ENCODE assay signal across 36 cellular contexts in the genomic region with DNA sequence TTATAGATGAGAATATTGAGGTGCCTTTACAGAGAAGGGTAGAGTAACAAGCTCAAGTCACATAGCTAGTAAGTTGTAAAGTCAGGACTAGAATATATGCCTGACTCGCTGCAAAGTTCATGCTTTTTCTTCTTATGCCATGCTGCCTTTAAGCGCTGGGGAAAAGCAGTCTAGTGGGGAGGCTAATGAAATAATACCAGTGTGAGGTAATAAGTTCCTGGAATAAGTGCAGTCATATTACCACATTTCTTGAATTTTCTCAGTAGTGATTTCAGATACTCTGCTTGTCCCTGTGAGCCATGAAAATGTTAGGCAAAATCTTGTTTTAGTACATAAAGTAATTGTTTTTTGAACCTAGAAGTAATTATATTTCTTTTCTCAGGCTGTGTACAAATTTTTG.
A peak's percentile ranks its signal among the peaks of the same experiment; 100 is the strongest.
DNase-seq lines count a peak whose midpoint lies in the region; ATAC-seq, FAIRE-seq and TF ChIP-seq lines count a peak whose summit lies in the region.
"Had no signal": no experiment of that assay in that cellular context is flagged by ENCODE, and none has a peak within 500 bp of the region (broad histone marks: within the 10 kb centered on the region; RNA-seq: fewer than 3 reads in every experiment).

No MANE protein-coding gene starts in this region.

- H3K9me3 ChIP-seq in SK-N-SH = no peaks in the 10 kb centered on the region
- no peaks in the 10 kb centered on the region for H3K9me3 ChIP-seq in A549
- H3K9me3 ChIP-seq in sigmoid colon = no peaks in the 10 kb centered on the region
- H3K9me3 ChIP-seq: BE2C, BLaER1, Caco-2 had no signal

- no peak for TF ChIP-seq POLR2A in A549 (IDR thresholded peaks at IDR 0.05; ENCODE audit: low read length)
- TF ChIP-seq POLR2A in sigmoid colon (IDR thresholded peaks at IDR 0.05) = no peak

- CTCF ChIA-PET in SK-N-SH (lab: Yijun Ruan, JAX) (interaction anchor here (1.3 kb wide), 1 partner anchor 41 kb away, joined by 3 read pairs; no protein-coding TSS in a partner anchor), A549 (lab: Yijun Ruan, JAX) (interaction anchor here (1.5 kb wide), 1 partner anchor 59 kb away, joined by 4 read pairs; no protein-coding TSS in a partner anchor)

- TF ChIP-seq CTCF in SK-N-SH (IDR thresholded peaks at IDR 0.05) (no peak), A549 (IDR thresholded peaks at IDR 0.05) (no peak), endothelial cell (IDR thresholded peaks at IDR 0.05; ENCODE audit: unreplicated experiment) (peak; percentile 14), type B pancreatic cell (conservative IDR thresholded peaks at IDR 0.05) (peak; percentile 12), sigmoid colon (IDR thresholded peaks at IDR 0.05) (no peak)

- H3K79me2 ChIP-seq in SK-N-SH (ENCODE audit: insufficient read depth) = no peaks in the 10 kb centered on the region

- POLR2A ChIA-PET in SK-N-SH (lab: Yijun Ruan, JAX) (no interaction called here), A549 (lab: Yijun Ruan, JAX) (no interaction called here)

- intact Hi-C loops in sigmoid colon (cut with DNase I) = no loop called here

- H3F3A ChIP-seq in SK-N-SH (replicated peaks; ENCODE audit: insufficient read depth) = no peaks in the 10 kb centered on the region

- no peaks in the 10 kb centered on the region for H3K36me3 ChIP-seq in SK-N-SH (replicated peaks in 1 of 2; ENCODE audit: control insufficient read depth in 1 of 2, insufficient read depth in 2 of 2, low read length in 1 of 2)
- H3K36me3 ChIP-seq in sigmoid colon = no peaks in the 10 kb centered on the region
- H3K36me3 ChIP-seq: BE2C; BLaER1; BLaER1 treated with 17β-estradiol and CSF1 and Interleukin-3, amounts not matched to agents 10 nM and 100 nM had no signal

- TF ChIP-seq RAD21 in SK-N-SH (IDR thresholded peaks at IDR 0.05; ENCODE audit: low read length) = no peak
- no peak for TF ChIP-seq RAD21 in A549 (conservative IDR thresholded peaks at IDR 0.05 in 1 of 2, IDR thresholded peaks at IDR 0.05 in 1 of 2)

- no peaks in the 10 kb centered on the region for H3K4me1 Mint-ChIP-seq in endothelial cell (ENCODE audit: unreplicated experiment)
- H3K4me1 Mint-ChIP-seq in type B pancreatic cell (ENCODE audit: unreplicated experiment) = no peaks in the 10 kb centered on the region
- H3K4me1 Mint-ChIP-seq: B cell; CD14-positive monocyte; CD4-positive, alpha-beta memory T cell; CD4-positive, CD25-positive, alpha-beta regulatory T cell; CD8-positive, alpha-beta memory T cell had no signal

- no peak overlapping the region for H3K27ac ChIP-seq in SK-N-SH (ENCODE audit: low read depth in 2 of 2, low read length in 1 of 2)
- H3K27ac ChIP-seq in A549 = no peak overlapping the region
- no peak overlapping the region for H3K27ac ChIP-seq in sigmoid colon
- H3K27ac ChIP-seq: 22Rv1; BLaER1; BLaER1 treated with 17β-estradiol and CSF1 and Interleukin-3, amounts not matched to agents 10 nM and 100 nM; C4-2B had no signal

- H3K4me1 ChIP-seq in SK-N-SH (ENCODE audit: control insufficient read depth in 1 of 2, insufficient read depth in 2 of 2, low read depth in 1 of 2, low read length in 1 of 2) (no peaks in the 10 kb centered on the region), A549 (no peaks in the 10 kb centered on the region), sigmoid colon (no peaks in the 10 kb centered on the region)
- H3K4me1 ChIP-seq: BE2C; BLaER1; BLaER1 treated with 17β-estradiol and CSF1 and Interleukin-3, amounts not matched to agents 10 nM and 100 nM; Caco-2 had no signal

- H3K9me3 Mint-ChIP-seq in endothelial cell (ENCODE audit: unreplicated experiment) (no peaks in the 10 kb centered on the region), type B pancreatic cell (no peaks in the 10 kb centered on the region)
- H3K9me3 Mint-ChIP-seq: CD4-positive, alpha-beta T cell; CD8-positive, alpha-beta T cell had no signal

- H3K4me3 ChIP-seq in SK-N-SH (ENCODE audit: low read depth in 2 of 2, low read length in 1 of 2) (no peak overlapping the region), A549 (no peak overlapping the region), sigmoid colon (no peak overlapping the region)
- H3K4me3 ChIP-seq: BLaER1; BLaER1 treated with 17β-estradiol and CSF1 and Interleukin-3, amounts not matched to agents 10 nM and 100 nM had no signal

- no peak for TF ChIP-seq EP300 in SK-N-SH (IDR thresholded peaks at IDR 0.05; ENCODE audit: borderline replicate concordance in 1 of 2, low read depth in 1 of 2, low read length in 1 of 2)
- no peak for TF ChIP-seq EP300 in A549 (IDR thresholded peaks at IDR 0.05)
- TF ChIP-seq EP300 in sigmoid colon (IDR thresholded peaks at IDR 0.05) = no peak

- WGBS in SK-N-SH (ENCODE audit: low lambda C conversion rate) = 36% methylated on average over 2 of the region's 2 CpGs
- 51% methylated on average over 2 of the region's 2 CpGs for WGBS in A549 (ENCODE audit: missing lambda C conversion rate)
- 89 to 94% methylated on average over 2 of the region's 2 CpGs for WGBS in sigmoid colon, 2 donors

- H3K27me3 Mint-ChIP-seq in endothelial cell (ENCODE audit: unreplicated experiment) (no peaks in the 10 kb centered on the region), type B pancreatic cell (peaks cover 29% of the 10 kb centered on the region)

- H3K27ac Mint-ChIP-seq in endothelial cell (ENCODE audit: unreplicated experiment) (no peak overlapping the region), type B pancreatic cell (no peak overlapping the region)
- H3K27ac Mint-ChIP-seq: B cell; CD14-positive monocyte; CD4-positive, alpha-beta memory T cell; CD4-positive, alpha-beta T cell; CD4-positive, CD25-positive, alpha-beta regulatory T cell; CD8-positive, alpha-beta memory T cell; CD8-positive, alpha-beta T cell had no signal

- H3K9me2 ChIP-seq in SK-N-SH = no peaks in the 10 kb centered on the region

- no peaks in the 10 kb centered on the region for H4K20me1 ChIP-seq in SK-N-SH (ENCODE audit: insufficient read depth)
- H4K20me1 ChIP-seq: BLaER1; BLaER1 treated with 17β-estradiol and CSF1 and Interleukin-3, amounts not matched to agents 10 nM and 100 nM had no signal

- no peak overlapping the region for H2AFZ ChIP-seq in SK-N-SH (ENCODE audit: low read depth)

- H3K36me3 Mint-ChIP-seq in endothelial cell (ENCODE audit: low read depth, unreplicated experiment) (no peaks in the 10 kb centered on the region), type B pancreatic cell (no peaks in the 10 kb centered on the region)
- H3K36me3 Mint-ChIP-seq: CD14-positive monocyte; CD4-positive, alpha-beta memory T cell; CD4-positive, CD25-positive, alpha-beta regulatory T cell; CD8-positive, alpha-beta memory T cell; CD8-positive, alpha-beta T cell had no signal

- H3K4me2 ChIP-seq in SK-N-SH = no peak overlapping the region
- H3K4me2 ChIP-seq in A549 = no peak overlapping the region
- H3K4me2 ChIP-seq: BLaER1; BLaER1 treated with 17β-estradiol and CSF1 and Interleukin-3, amounts not matched to agents 10 nM and 100 nM had no signal

- peak; percentile 85 for FAIRE-seq in A549 (lab: Jason Lieb, UNC)
- FAIRE-seq: A204.1, D721Med had no signal

- no peak for DNase-seq in SK-N-SH
- DNase-seq in A549 (ENCODE audit: low read depth in 1 of 2, low spot score in 1 of 2) = no peak
- DNase-seq in endothelial cell (ENCODE audit: low spot score) = no peak
- DNase-seq in type B pancreatic cell (ENCODE audit: extremely low spot score, unreplicated experiment) = no peak
- no peak for DNase-seq in sigmoid colon
- DNase-seq in T-helper 1 cell = no peak
- DNase-seq: 8988T; ACHN; AML-193; BE2C; C1 segment of cervical spinal cord; Caco-2; Calu3; CD4-positive, alpha-beta memory T cell; CD4-positive, alpha-beta T cell; CD4-positive, CD25-positive, alpha-beta regulatory T cell; CD8-positive, alpha-beta memory T cell; CD8-positive, alpha-beta T cell; COR-L47; DMS 273 treated with DMSO at 0.1 percent for 48 hours; DMS153; DMS53; DMS79; DMS79 treated with DMSO at 0.1 percent for 48 hours; DND-41; EL had no signal

- ATAC-seq in SK-N-SH treated with all-trans-retinoic acid at 6 μM for 48 hours = no peak
- no peak for ATAC-seq in A549
- no peak for ATAC-seq in GM19397 (IDR thresholded peaks at IDR 0.05; ENCODE audit: unreplicated experiment)
- ATAC-seq: CD8-positive, alpha-beta T cell had no signal

- H3K4me3 Mint-ChIP-seq in endothelial cell (ENCODE audit: unreplicated experiment) (no peak overlapping the region), type B pancreatic cell (no peak overlapping the region)
- H3K4me3 Mint-ChIP-seq: B cell; CD14-positive monocyte; CD4-positive, alpha-beta memory T cell; CD4-positive, alpha-beta T cell; CD4-positive, CD25-positive, alpha-beta regulatory T cell; CD8-positive, alpha-beta memory T cell; CD8-positive, alpha-beta T cell had no signal

- H3K9ac ChIP-seq in SK-N-SH = no peak overlapping the region
- H3K9ac ChIP-seq: BLaER1; BLaER1 treated with 17β-estradiol and CSF1 and Interleukin-3, amounts not matched to agents 10 nM and 100 nM had no signal

- no peaks in the 10 kb centered on the region for H3K27me3 ChIP-seq in SK-N-SH (ENCODE audit: insufficient read depth)
- H3K27me3 ChIP-seq in sigmoid colon = no peaks in the 10 kb centered on the region
- H3K27me3 ChIP-seq: BE2C; BLaER1; BLaER1 treated with 17β-estradiol and CSF1 and Interleukin-3, amounts not matched to agents 10 nM and 100 nM had no signal

TF ChIP-seq in SK-N-SH treated with all-trans-retinoic acid at 6 μM for 48 hours, 23 proteins besides CTCF, POLR2A, EP300 and RAD21:
- TF ChIP-seq PPARA (CRISPR knock-in tag; IDR thresholded peaks at IDR 0.05; ENCODE audit: borderline replicate concordance) (no peak), ISL1 (CRISPR knock-in tag; IDR thresholded peaks at IDR 0.05) (peak; percentile 51)
TF ChIP-seq in SK-N-SH treated with all-trans-retinoic acid at 6 μM for 48 hours: peak in this region for 1.

TF ChIP-seq in SK-N-SH, 30 proteins besides CTCF, POLR2A, EP300 and RAD21 (continues in another document):
- TF ChIP-seq CHD2 (IDR thresholded peaks at IDR 0.05; ENCODE audit: low read length, partially characterized antibody) = no peak
- no peak for TF ChIP-seq POLR2AphosphoS5 (IDR thresholded peaks at IDR 0.05; ENCODE audit: low read depth, low read length)
- TF ChIP-seq RXRA (IDR thresholded peaks at IDR 0.05; ENCODE audit: borderline replicate concordance, low read depth) = no peak
- no peak for TF ChIP-seq MXI1 (IDR thresholded peaks at IDR 0.05; ENCODE audit: low read depth, low read length)

TF ChIP-seq in A549, 52 proteins besides CTCF, POLR2A, EP300 and RAD21 (continues in another document):
- TF ChIP-seq NPAS2 (CRISPR knock-in tag; IDR thresholded peaks at IDR 0.05; ENCODE audit: borderline replicate concordance) (no peak), RNF2 (IDR thresholded peaks at IDR 0.05; ENCODE audit: borderline replicate concordance, low read depth) (no peak), JUNB (IDR thresholded peaks at IDR 0.05) (no peak), PBX3 (IDR thresholded peaks at IDR 0.05) (no peak)

Comparison
In these comparisons a context has a peak if more than half of its experiments do, and no peak if none do; other contexts are left out.
1. CTCF ChIP-seq: peak in endothelial cell (single experiment) and type B pancreatic cell (single experiment); none in SK-N-SH (single experiment), A549 (single experiment) and sigmoid colon (0 of 4).